In genomic region chr10:111748184-111748583, GRCh38 we compare ENCODE assay signal across 23 cellular contexts.
A peak's percentile ranks its signal among the peaks of the same experiment; 100 is the strongest.
DNase-seq lines count a peak whose midpoint lies in the region; ATAC-seq, FAIRE-seq and TF ChIP-seq lines count a peak whose summit lies in the region.
"Had no signal": no experiment of that assay in that cellular context is flagged by ENCODE, and none has a peak within 500 bp of the region (broad histone marks: within the 10 kb centered on the region; RNA-seq: fewer than 3 reads in every experiment).

No MANE protein-coding gene starts in this region.

- CTCF ChIA-PET in WTC11 (lab: Charles Lee) = no interaction called here

- no peaks in the 10 kb centered on the region for H3K79me2 ChIP-seq in GM23248 (ENCODE audit: insufficient read depth)

- H3K9me3 Mint-ChIP-seq in WTC11 = no peaks in the 10 kb centered on the region
- H3K9me3 Mint-ChIP-seq: CD4-positive, alpha-beta T cell; GM23338; H9 had no signal

- H3K4me2 ChIP-seq in GM23248 (ENCODE audit: unreplicated experiment) = peak overlapping the region; percentile 19
- H3K4me2 ChIP-seq: BLaER1 treated with 17β-estradiol and CSF1 and Interleukin-3, amounts not matched to agents 10 nM and 100 nM; GM23338 had no signal

- in situ Hi-C loops in GM23248 (cut with MboI) = no loop called here

- peaks cover 5% of the 10 kb centered on the region; the same call in 1 of the 2 replicates for H3F3A ChIP-seq in GM23248 (ENCODE audit: insufficient read depth)

- H3K36me3 Mint-ChIP-seq in WTC11 = no peaks in the 10 kb centered on the region
- H3K36me3 Mint-ChIP-seq: CD14-positive monocyte; CD8-positive, alpha-beta memory T cell had no signal

- H2AFZ ChIP-seq in GM23248 = no peak overlapping the region
- H2AFZ ChIP-seq: GM23338 had no signal

- FAIRE-seq in frontal cortex (lab: Jason Lieb, UNC) = peak; percentile 98
- FAIRE-seq in small intestine (lab: Jason Lieb, UNC) = peak; percentile 10
- FAIRE-seq: D721Med, GM12891, GM18507 had no signal

- POLR2A ChIA-PET in WTC11 (lab: Charles Lee) = interaction anchor here (0.7 kb wide), 1 partner anchor 343 kb away, joined by 3 read pairs; no protein-coding TSS in a partner anchor

- H3K4me3 Mint-ChIP-seq in WTC11 = no peak overlapping the region
- H3K4me3 Mint-ChIP-seq: CD14-positive monocyte; CD4-positive, alpha-beta T cell; CD8-positive, alpha-beta memory T cell; GM23338; H9 had no signal

- H3K9me2 ChIP-seq in GM23248 (ENCODE audit: insufficient read depth) = no peaks in the 10 kb centered on the region

- H3K27ac Mint-ChIP-seq in WTC11 = no peak overlapping the region
- H3K27ac Mint-ChIP-seq: CD14-positive monocyte; CD4-positive, alpha-beta T cell; CD8-positive, alpha-beta memory T cell; GM23338; H9 had no signal

- WGBS in GM23248 (ENCODE audit: low coverage in 1 of 2, low lambda C conversion rate in 2 of 2, missing lambda C conversion rate in 2 of 2), 2 experiments = 73 to 74% methylated on average over 2 of the region's 2 CpGs
- WGBS in small intestine, 3 donors = 72 to 86% (median 82%) methylated on average over 2 of the region's 2 CpGs

- H3K36me3 ChIP-seq in GM23248 (ENCODE audit: low read depth) = no peaks in the 10 kb centered on the region
- H3K36me3 ChIP-seq in small intestine (ENCODE audit: control insufficient read depth in 2 of 2, insufficient read depth in 2 of 2, low read length in 2 of 2) = no peaks in the 10 kb centered on the region
- H3K36me3 ChIP-seq: BE2C; BLaER1 treated with 17β-estradiol and CSF1 and Interleukin-3, amounts not matched to agents 10 nM and 100 nM had no signal

- no peaks in the 10 kb centered on the region for H4K20me1 ChIP-seq in GM23248 (ENCODE audit: insufficient read depth)
- H4K20me1 ChIP-seq: BLaER1 treated with 17β-estradiol and CSF1 and Interleukin-3, amounts not matched to agents 10 nM and 100 nM had no signal

- H3K9me3 ChIP-seq in GM23248 (ENCODE audit: low read depth) (no peaks in the 10 kb centered on the region), small intestine (ENCODE audit: control insufficient read depth, low read depth) (no peaks in the 10 kb centered on the region)
- H3K9me3 ChIP-seq: BE2C; BLaER1 treated with 17β-estradiol and CSF1 and Interleukin-3, amounts not matched to agents 10 nM and 100 nM had no signal

- TF ChIP-seq CTCF in WTC11 (IDR thresholded peaks at IDR 0.05) = no peak

- no peaks in the 10 kb centered on the region for H3K27me3 Mint-ChIP-seq in WTC11 (ENCODE audit: low read depth)
- H3K27me3 Mint-ChIP-seq: CD4-positive, alpha-beta T cell; CD8-positive, alpha-beta memory T cell had no signal

- ATAC-seq in WTC11 (no peak), GM21515 (IDR thresholded peaks at IDR 0.05; ENCODE audit: unreplicated experiment) (no peak), GM21619 (IDR thresholded peaks at IDR 0.05; ENCODE audit: unreplicated experiment) (no peak), HG02938 (IDR thresholded peaks at IDR 0.05; ENCODE audit: unreplicated experiment) (no peak)
- ATAC-seq: GM23338, HCT116 had no signal

- H3K4me1 Mint-ChIP-seq in WTC11 = no peaks in the 10 kb centered on the region
- H3K4me1 Mint-ChIP-seq: CD14-positive monocyte; CD8-positive, alpha-beta memory T cell; GM23338; H9 had no signal

- peaks cover 11% of the 10 kb centered on the region for H3K4me1 ChIP-seq in GM23248 (ENCODE audit: insufficient read depth)
- H3K4me1 ChIP-seq in small intestine (ENCODE audit: control insufficient read depth in 2 of 2, insufficient read depth in 1 of 2, low read depth in 1 of 2, low read length in 1 of 2) = no peaks in the 10 kb centered on the region
- H3K4me1 ChIP-seq: BE2C; BLaER1 treated with 17β-estradiol and CSF1 and Interleukin-3, amounts not matched to agents 10 nM and 100 nM had no signal

- no peak overlapping the region for H3K9ac ChIP-seq in GM23248
- H3K9ac ChIP-seq: BLaER1 treated with 17β-estradiol and CSF1 and Interleukin-3, amounts not matched to agents 10 nM and 100 nM had no signal

- H3K4me3 ChIP-seq in GM23248 (no peak overlapping the region), small intestine (ENCODE audit: low read depth in 1 of 2, low read length in 2 of 2) (no peak overlapping the region)
- H3K4me3 ChIP-seq: BLaER1 treated with 17β-estradiol and CSF1 and Interleukin-3, amounts not matched to agents 10 nM and 100 nM; GM23338 had no signal

- H3K27me3 ChIP-seq in GM23248 (replicated peaks; ENCODE audit: insufficient read depth) (no peaks in the 10 kb centered on the region), small intestine (ENCODE audit: control insufficient read depth in 2 of 2, insufficient read depth in 2 of 2, low read length in 2 of 2) (no peaks in the 10 kb centered on the region)
- H3K27me3 ChIP-seq: BE2C; BLaER1 treated with 17β-estradiol and CSF1 and Interleukin-3, amounts not matched to agents 10 nM and 100 nM had no signal

- DNase-seq in GM23248 (no peak), WTC11 (ENCODE audit: low spot score) (no peak), frontal cortex (ENCODE audit: low spot score in 2 of 2) (no peak), small intestine (no peak)
- DNase-seq in stimulated activated CD4-positive, alpha-beta T cell treated with anti-CD3 and anti-CD28 coated beads, Interleukin-2, amount 100 ng/mL, for 48 hours = no peak
- DNase-seq: BE2C; CD4-positive, alpha-beta T cell; CD8-positive, alpha-beta memory T cell; DMS 273 treated with DMSO at 0.1 percent for 48 hours; DMS79; EL; GF-D8; H9 had no signal

- H3K27ac ChIP-seq in GM23248 (no peak overlapping the region), small intestine (ENCODE audit: low read depth in 1 of 2, low read length in 1 of 2) (no peak overlapping the region)
- H3K27ac ChIP-seq: BLaER1 treated with 17β-estradiol and CSF1 and Interleukin-3, amounts not matched to agents 10 nM and 100 nM had no signal

TF ChIP-seq in WTC11, 78 proteins besides CTCF, POLR2A, EP300 and RAD21:
- TF ChIP-seq HMGA2 (CRISPR knock-in tag; IDR thresholded peaks at IDR 0.05) (peak; percentile 98), NR1H2 (CRISPR knock-in tag; IDR thresholded peaks at IDR 0.05) (no peak)
